Comparison of ENCODE assay signal across 1 cellular context in the genomic region with DNA sequence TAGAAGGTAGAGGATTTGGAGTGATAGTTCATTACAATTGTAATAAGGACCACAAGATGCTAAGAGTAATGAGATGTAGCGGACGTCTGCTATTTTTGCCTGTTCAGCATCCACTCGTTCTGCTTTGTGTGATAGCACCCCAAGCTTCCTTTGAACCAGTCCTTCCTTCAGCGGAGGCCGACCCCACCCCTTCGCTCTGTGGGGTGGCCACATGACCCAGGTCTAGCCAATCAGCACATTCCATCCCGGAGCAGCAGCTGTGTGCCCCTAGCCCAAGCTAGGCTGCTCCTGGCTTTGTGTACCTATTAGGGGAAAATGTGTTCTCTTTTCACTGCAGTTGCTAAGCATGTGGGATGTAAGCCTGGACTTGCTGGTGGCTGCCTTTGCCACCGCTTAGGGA.
TF ChIP-seq lines count a peak whose summit lies in the region.

No MANE protein-coding gene starts in this region.

TF ChIP-seq in K562, 482 proteins besides CTCF, POLR2A, EP300 and RAD21:
- TF ChIP-seq, protein P1, sequence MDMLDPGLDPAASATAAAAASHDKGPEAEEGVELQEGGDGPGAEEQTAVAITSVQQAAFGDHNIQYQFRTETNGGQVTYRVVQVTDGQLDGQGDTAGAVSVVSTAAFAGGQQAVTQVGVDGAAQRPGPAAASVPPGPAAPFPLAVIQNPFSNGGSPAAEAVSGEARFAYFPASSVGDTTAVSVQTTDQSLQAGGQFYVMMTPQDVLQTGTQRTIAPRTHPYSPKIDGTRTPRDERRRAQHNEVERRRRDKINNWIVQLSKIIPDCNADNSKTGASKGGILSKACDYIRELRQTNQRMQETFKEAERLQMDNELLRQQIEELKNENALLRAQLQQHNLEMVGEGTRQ (CRISPR knock-in tag; IDR thresholded peaks at IDR 0.05): peak; percentile 74
